ENCODE assay signal across 19 cellular contexts in the genomic region with DNA sequence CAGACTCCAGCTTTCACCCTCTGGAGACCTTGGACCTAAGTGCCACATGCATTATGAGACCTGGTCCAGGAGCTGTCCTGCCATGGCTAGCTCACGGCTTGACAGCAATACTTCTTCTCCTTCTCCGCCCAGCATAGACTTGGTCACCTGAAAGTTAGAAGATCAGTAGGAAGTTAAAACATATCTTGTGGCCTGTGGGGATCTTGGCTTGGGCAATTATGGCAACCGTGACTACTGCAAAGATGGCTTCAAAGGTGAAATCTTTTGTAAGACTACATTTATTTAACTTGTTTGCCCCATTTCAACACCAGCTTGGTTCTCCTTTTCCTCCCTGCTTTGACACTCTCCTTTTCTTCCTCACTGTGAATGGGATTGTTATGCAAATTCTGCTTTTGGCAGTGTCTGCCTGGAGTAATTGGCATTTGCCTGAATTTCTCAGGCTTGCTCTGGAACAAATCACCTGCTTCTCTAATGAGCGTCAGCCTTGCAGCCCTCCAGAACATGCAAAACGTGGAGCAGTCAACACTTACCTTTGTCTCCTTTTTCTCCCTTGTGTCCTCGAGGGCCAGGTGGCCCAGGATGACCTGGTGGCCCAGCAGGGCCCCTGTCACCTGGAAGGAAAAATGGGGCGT. TPM values are rescaled to one million over a fixed set of nuclear protein-coding genes. Genes with fewer than 3 reads are reported as not detected.
DNase-seq lines count a peak whose midpoint lies in the region; ATAC-seq and TF ChIP-seq lines count a peak whose summit lies in the region.
"Had no signal": no experiment of that assay in that cellular context is flagged by ENCODE, and none has a peak within 500 bp of the region (broad histone marks: within the 10 kb centered on the region; RNA-seq: fewer than 3 reads in every experiment).

No MANE protein-coding gene starts in this region.

- TF ChIP-seq CTCF in GM13976 (IDR thresholded peaks at IDR 0.05; ENCODE audit: borderline replicate concordance, control extremely low read depth, extremely low read depth, insufficient read depth, missing control alignments), result no peak
- no peak for TF ChIP-seq CTCF in heart left ventricle (IDR thresholded peaks at IDR 0.05)
- TF ChIP-seq CTCF in progenitor cell of endocrine pancreas (IDR thresholded peaks at IDR 0.05; ENCODE audit: unreplicated experiment), result no peak

- in situ Hi-C loops in GM13976 (cut with MboI; ENCODE audit: low sequenced_read_pairs, unreplicated experiment), result no loop called here

- peak overlapping the region; percentile 15 for H3K27ac ChIP-seq in cingulate gyrus (ENCODE audit: low read depth, low read length)
- H3K27ac ChIP-seq in heart left ventricle, result no peak overlapping the region
- H3K27ac ChIP-seq: coronary artery, foreskin keratinocyte, KMS-11, parathyroid adenoma, thoracic aorta had no signal

- no peaks in the 10 kb centered on the region for H3K27me3 Mint-ChIP-seq in progenitor cell of endocrine pancreas

- peaks cover 7% of the 10 kb centered on the region for H3K36me3 Mint-ChIP-seq in progenitor cell of endocrine pancreas (ENCODE audit: insufficient read depth)

- WGBS in heart left ventricle, 4 donors, result 76 to 84% (median 81%) methylated on average over 7 of the region's 7 CpGs

- no peak for ATAC-seq in heart left ventricle
- ATAC-seq: foreskin keratinocyte, left lung had no signal

- H3K4me3 Mint-ChIP-seq in progenitor cell of endocrine pancreas (ENCODE audit: low read depth), result no peak overlapping the region
- H3K4me3 Mint-ChIP-seq: activated naive CD4-positive, alpha-beta T cell treated with anti-CD3 and anti-CD28 coated beads for 36 hours had no signal

- DNase-seq in GM13976 (ENCODE audit: low spot score) (peak; percentile 3), NCI-H1048 (lab: John Stamatoyannopoulos, UW) (peak; percentile 7), pons (ENCODE audit: low spot score) (peak; percentile 28), AG08395 (ENCODE audit: low spot score) (no peak), heart left ventricle (no peak), progenitor cell of endocrine pancreas (ENCODE audit: low spot score, unreplicated experiment) (no peak)
- DNase-seq: activated naive CD4-positive, alpha-beta T cell treated with anti-CD3 and anti-CD28 coated beads for 36 hours; DMS 273 treated with DMSO at 0.1 percent for 48 hours; foreskin keratinocyte; left lung; NCI-H1105; NCI-H2171; stimulated activated CD4-positive, alpha-beta T cell treated with anti-CD3 and anti-CD28 coated beads, Interleukin-4, amount 100 ng/mL, for 24 hours had no signal

- H3K9me3 Mint-ChIP-seq in progenitor cell of endocrine pancreas (ENCODE audit: low read depth), result no peaks in the 10 kb centered on the region
- H3K9me3 Mint-ChIP-seq: activated naive CD4-positive, alpha-beta T cell treated with anti-CD3 and anti-CD28 coated beads for 36 hours had no signal

- H3K4me3 ChIP-seq in heart left ventricle, result no peak overlapping the region
- H3K4me3 ChIP-seq: coronary artery, left lung, thoracic aorta had no signal

- H3K4me1 ChIP-seq in heart left ventricle, result peaks cover 0 to 27% (median 16%) of the 10 kb centered on the region in 12 donors
- H3K4me1 ChIP-seq: foreskin keratinocyte, parathyroid adenoma had no signal

- intact Hi-C loops in heart left ventricle (cut with DNase I), result loop anchor here in 1 of 10 donors (5.0 kb wide), 1 partner anchor 85 kb away; no protein-coding TSS in a partner anchor

- no peaks in the 10 kb centered on the region for H3K27me3 ChIP-seq in heart left ventricle
- H3K27me3 ChIP-seq: foreskin keratinocyte, left lung had no signal

- TF ChIP-seq POLR2A in heart left ventricle (IDR thresholded peaks at IDR 0.05), result no peak

- H3K9me3 ChIP-seq in heart left ventricle, result no peaks in the 10 kb centered on the region
- H3K9me3 ChIP-seq: left lung, thoracic aorta had no signal

- H3K4me1 Mint-ChIP-seq in progenitor cell of endocrine pancreas (ENCODE audit: low read depth), result no peaks in the 10 kb centered on the region

- no peak overlapping the region for H3K27ac Mint-ChIP-seq in progenitor cell of endocrine pancreas
- H3K27ac Mint-ChIP-seq: activated naive CD4-positive, alpha-beta T cell treated with anti-CD3 and anti-CD28 coated beads for 36 hours had no signal

- peaks cover 0 to 47% (median 23%) of the 10 kb centered on the region in 9 donors for H3K36me3 ChIP-seq in heart left ventricle

RNA-seq across cellular contexts. Expression of gene COL17A1, which starts 53.4 kb away (rescaled TPM):
- total RNA-seq in heart left ventricle, result 1 to 10 TPM in 2 of 9 donors, under 1 TPM in 2, not detected in 5; 0.28 to 2.2 (median 0.86) TPM
- under 1 TPM in 1 of 2 donors, not detected in 1; 0.37 TPM for polyA plus RNA-seq in heart left ventricle
- total RNA-seq in progenitor cell of endocrine pancreas, result 0.78 and 0.86 TPM in 2 replicates
- total RNA-seq: activated naive CD4-positive, alpha-beta T cell treated with anti-CD3 and anti-CD28 coated beads for 36 hours; H4 had no signal

Comparison
In these comparisons a context has a peak if more than half of its experiments do, and no peak if none do; other contexts are left out.
1. DNase-seq: peak in GM13976 (single experiment), NCI-H1048 (single experiment) and pons (single experiment); none in AG08395 (single experiment), heart left ventricle (0 of 5) and progenitor cell of endocrine pancreas (single experiment).